25 cellular contexts compared by ENCODE assay signal in the genomic region with DNA sequence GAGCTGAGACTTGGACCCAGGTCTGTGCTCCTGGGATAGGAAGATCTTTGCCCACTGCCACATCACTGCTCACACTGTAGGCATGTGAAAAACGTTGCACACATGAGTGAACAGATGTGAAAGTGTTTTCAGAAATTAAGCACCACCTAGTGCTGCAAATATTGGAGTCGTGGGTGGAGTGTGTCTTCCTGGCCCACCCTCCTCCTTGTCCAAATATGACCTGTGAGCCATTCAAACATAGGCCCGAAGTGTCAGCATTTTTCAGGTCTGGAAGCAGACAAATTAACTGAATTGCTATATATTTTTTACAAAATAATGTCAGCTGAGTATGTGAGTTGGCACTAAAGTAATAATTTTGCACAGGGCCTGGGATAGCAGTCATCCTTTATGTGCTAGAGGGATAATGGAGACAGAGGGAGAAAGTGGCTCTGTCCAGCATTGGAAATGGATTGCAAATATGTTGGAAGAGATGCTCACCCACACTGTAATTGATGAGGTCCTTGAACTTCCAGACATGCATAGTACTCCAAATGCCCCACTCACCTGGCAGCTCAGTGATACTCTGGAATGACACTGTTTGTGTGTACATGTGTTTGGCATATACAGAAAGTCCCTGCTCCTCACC. TPM values are rescaled to one million over a fixed set of nuclear protein-coding genes. Genes with fewer than 3 reads are reported as not detected.
DNase-seq lines count a peak whose midpoint lies in the region; ATAC-seq, FAIRE-seq and TF ChIP-seq lines count a peak whose summit lies in the region.
"Had no signal": no experiment of that assay in that cellular context is flagged by ENCODE, and none has a peak within 500 bp of the region (broad histone marks: within the 10 kb centered on the region; RNA-seq: fewer than 3 reads in every experiment).

No MANE protein-coding gene starts in this region.

- POLR2A ChIA-PET in HepG2 (lab: Yijun Ruan, JAX): interaction anchor here (1.3 kb wide), 1 partner anchor 35 kb away, joined by 3 read pairs; no protein-coding TSS in a partner anchor

- H3K27ac ChIP-seq in GM23338 (ENCODE audit: low read depth): no peak overlapping the region
- no peak overlapping the region for H3K27ac ChIP-seq in HepG2 (ENCODE audit: extremely low read length, insufficient read depth, low read length)
- H3K27ac ChIP-seq in small intestine (ENCODE audit: low read depth in 1 of 2, low read length in 1 of 2): no peak overlapping the region
- H3K27ac ChIP-seq: 22Rv1; A549; BLaER1 treated with 17β-estradiol and CSF1 and Interleukin-3, amounts not matched to agents 10 nM and 100 nM; C4-2B had no signal

- H3K4me2 ChIP-seq in GM23338 (no peak overlapping the region), HepG2 (ENCODE audit: low read depth, low read length) (no peak overlapping the region; the same call in 1 of the 2 replicates)
- H3K4me2 ChIP-seq: A549; BLaER1 treated with 17β-estradiol and CSF1 and Interleukin-3, amounts not matched to agents 10 nM and 100 nM had no signal

- H3K27me3 ChIP-seq in GM23338 (ENCODE audit: insufficient read depth) (no peaks in the 10 kb centered on the region), HepG2 (ENCODE audit: control insufficient read depth in 1 of 2, insufficient read depth in 2 of 2, low read length in 2 of 2) (no peaks in the 10 kb centered on the region; a peak in 1 of 5 replicates), small intestine (ENCODE audit: control insufficient read depth in 2 of 2, insufficient read depth in 2 of 2, low read length in 2 of 2) (no peaks in the 10 kb centered on the region)
- H3K27me3 ChIP-seq: BLaER1 treated with 17β-estradiol and CSF1 and Interleukin-3, amounts not matched to agents 10 nM and 100 nM had no signal

- 1% methylated on average over 3 of the region's 3 CpGs for WGBS in HepG2 (ENCODE audit: low lambda C conversion rate)
- WGBS in small intestine, 3 donors: 33 to 50% (median 43%) methylated on average over 3 of the region's 3 CpGs

- ATAC-seq in GM23338 (no peak), left colon (peak; percentile 34), HepG2 (peak; percentile 82), GM21423 (IDR thresholded peaks at IDR 0.05; ENCODE audit: unreplicated experiment) (no peak)
- ATAC-seq: A549; CD8-positive, alpha-beta T cell had no signal

- DNase-seq in GM23338 (ENCODE audit: low spot score): no peak
- DNase-seq in left colon: no peak
- DNase-seq in HepG2 (ENCODE audit: low spot score): no peak
- peak; percentile 5 for DNase-seq in small intestine
- no peak for DNase-seq in ecto neural progenitor cell (ENCODE audit: low spot score)
- no peak for DNase-seq in effector CD8-positive, alpha-beta T cell (lab: John Stamatoyannopoulos, UW)
- DNase-seq: AML-193; Caco-2; Calu3; CD4-positive, alpha-beta T cell; CD8-positive, alpha-beta T cell; DMS79 treated with DMSO at 0.1 percent for 48 hours; GF-D8 had no signal

- H3K4me1 ChIP-seq in GM23338 (ENCODE audit: insufficient read depth) (0 out of 2 replicates have a peak, but pooled peaks cover 7% of the 10 kb centered on the region), HepG2 (ENCODE audit: insufficient read depth, low read length) (peaks cover 24% of the 10 kb centered on the region), small intestine (ENCODE audit: control insufficient read depth in 2 of 2, insufficient read depth in 1 of 2, low read depth in 1 of 2, low read length in 1 of 2) (no peaks in the 10 kb centered on the region)
- H3K4me1 ChIP-seq: A549, Caco-2 had no signal

- peak; percentile 44 for FAIRE-seq in HepG2 (lab: Jason Lieb, UNC)
- no peak for FAIRE-seq in small intestine (lab: Jason Lieb, UNC)
- FAIRE-seq: A549, D721Med, G401.6, GM12891, GM19239 had no signal

- no peak for TF ChIP-seq POLR2A in HepG2 (IDR thresholded peaks at IDR 0.05; ENCODE audit: insufficient read depth in 1 of 2, low read depth in 2 of 2, low read length in 2 of 2)

- H4K20me1 ChIP-seq in GM23338 (replicated peaks; ENCODE audit: insufficient read depth) (no peaks in the 10 kb centered on the region), HepG2 (ENCODE audit: insufficient read depth, low read length) (no peaks in the 10 kb centered on the region)
- H4K20me1 ChIP-seq: BLaER1 treated with 17β-estradiol and CSF1 and Interleukin-3, amounts not matched to agents 10 nM and 100 nM had no signal

- H3K36me3 ChIP-seq in GM23338 (ENCODE audit: insufficient read depth) (no peaks in the 10 kb centered on the region), HepG2 (replicated peaks in 1 of 2; ENCODE audit: control insufficient read depth in 1 of 2, insufficient read depth in 2 of 2, low read length in 2 of 2) (no peaks in the 10 kb centered on the region), small intestine (ENCODE audit: control insufficient read depth in 2 of 2, insufficient read depth in 2 of 2, low read length in 2 of 2) (no peaks in the 10 kb centered on the region)
- H3K36me3 ChIP-seq: BLaER1 treated with 17β-estradiol and CSF1 and Interleukin-3, amounts not matched to agents 10 nM and 100 nM had no signal

- no peaks in the 10 kb centered on the region for H3K79me2 ChIP-seq in GM23338 (replicated peaks; ENCODE audit: insufficient read depth)
- H3K79me2 ChIP-seq in HepG2 (ENCODE audit: insufficient read depth, low read length): no peaks in the 10 kb centered on the region

- TF ChIP-seq EP300 in HepG2 (IDR thresholded peaks at IDR 0.05; ENCODE audit: low read depth in 2 of 2, low read length in 2 of 2): 0 out of 4 replicates have a peak, but pooled peaks of 1 of the 2 experiments have one; percentile 15
- no peak for TF ChIP-seq EP300 in HepG2 (CRISPR knock-in tag; IDR thresholded peaks at IDR 0.05; ENCODE audit: borderline replicate concordance)

- no peaks in the 10 kb centered on the region for H3K9me3 Mint-ChIP-seq in GM23338
- H3K9me3 Mint-ChIP-seq: CD4-positive, alpha-beta T cell; CD8-positive, alpha-beta T cell had no signal

- no peaks in the 10 kb centered on the region for H3K27me3 Mint-ChIP-seq in GM23338 (ENCODE audit: insufficient read depth, low read depth, poor library complexity)
- H3K27me3 Mint-ChIP-seq: B cell; CD4-positive, alpha-beta T cell had no signal

- no peak overlapping the region for H3K4me3 Mint-ChIP-seq in GM23338
- H3K4me3 Mint-ChIP-seq: B cell; CD4-positive, alpha-beta T cell; CD8-positive, alpha-beta T cell had no signal

- no peak overlapping the region for H3K9ac ChIP-seq in HepG2 (ENCODE audit: insufficient read depth, low read depth, low read length)
- H3K9ac ChIP-seq: BLaER1 treated with 17β-estradiol and CSF1 and Interleukin-3, amounts not matched to agents 10 nM and 100 nM had no signal

- H3F3A ChIP-seq in GM23338 (replicated peaks; ENCODE audit: low read depth): no peaks in the 10 kb centered on the region

- no peaks in the 10 kb centered on the region for H3K9me3 ChIP-seq in HepG2 (ENCODE audit: low read length)
- H3K9me3 ChIP-seq in small intestine (ENCODE audit: control insufficient read depth, low read depth): no peaks in the 10 kb centered on the region
- H3K9me3 ChIP-seq: A549, Caco-2 had no signal

- no peak overlapping the region for H3K27ac Mint-ChIP-seq in GM23338
- H3K27ac Mint-ChIP-seq: B cell; CD4-positive, alpha-beta T cell; CD8-positive, alpha-beta T cell had no signal

- H3K4me1 Mint-ChIP-seq in GM23338: peaks cover 3% of the 10 kb centered on the region; the same call in 1 of the 3 replicates
- H3K4me1 Mint-ChIP-seq: B cell had no signal

- in situ Hi-C loops in HepG2 (cut with HindIII; ENCODE audit: extremely low pct_ligation_motif_present, low pct_unique_long_range_greater_than_20kb): no loop called here

- no peak for TF ChIP-seq RAD21 in HepG2 (CRISPR knock-in tag; IDR thresholded peaks at IDR 0.05)

- H3K36me3 Mint-ChIP-seq in GM23338 (ENCODE audit: low read depth): no peaks in the 10 kb centered on the region; the same call in 2 of the 3 replicates
- H3K36me3 Mint-ChIP-seq: CD8-positive, alpha-beta T cell had no signal

- TF ChIP-seq CTCF in GM23338 (conservative IDR thresholded peaks at IDR 0.05; ENCODE audit: low read depth in 2 of 2) (no peak), HepG2 (CRISPR knock-in tag; IDR thresholded peaks at IDR 0.05) (peak; percentile 15; the same call in 1 of the 2 replicates)

- H3K9me2 ChIP-seq in GM23338 (ENCODE audit: insufficient read depth): peaks cover 8% of the 10 kb centered on the region

- intact Hi-C loops in left colon (cut with DNase I, micrococcal nuclease) (no loop called here), HepG2 (cut with micrococcal nuclease; ENCODE audit: unreplicated experiment) (no loop called here)

- CTCF ChIA-PET in HepG2 (lab: Yijun Ruan, JAX; ENCODE audit: low intra/inter-chr PET ratio, low total read pairs): no interaction called here

- H2AFZ ChIP-seq in GM23338: no peak overlapping the region
- H2AFZ ChIP-seq in HepG2 (ENCODE audit: low read length): no peak overlapping the region

- H3K4me3 ChIP-seq in GM23338 (no peak overlapping the region), HepG2 (replicated peaks in 1 of 3; ENCODE audit: insufficient read depth in 1 of 3, low read depth in 2 of 3, low read length in 3 of 3) (no peak overlapping the region), small intestine (ENCODE audit: low read depth in 1 of 2, low read length in 2 of 2) (no peak overlapping the region)
- H3K4me3 ChIP-seq: A549; BLaER1 treated with 17β-estradiol and CSF1 and Interleukin-3, amounts not matched to agents 10 nM and 100 nM had no signal

- BruUV-seq in HepG2 (replicated peaks; lab: Mats Ljungman, UMichigan): no TSS peak

RNA-seq across cellular contexts. Expression of gene ACSM1, which starts 58.7 kb away (rescaled TPM):
- total RNA-seq in GM23338 (2014; rRNA removed; shearing (Covaris generic)): 0.38 and 1.4 TPM in 2 replicates
- polyA plus RNA-seq in GM23338 (2016; fragmentation: Nextera tagmentation; extraction: Ambion mirVana) (0.26 and 0.34 TPM in 2 replicates), HepG2 (2011; rRNA removed) (0.73 and 0.77 TPM in 2 replicates), small intestine (under 1 TPM in 2 of 3 donors, not detected in 1; 0.22 to 0.37 TPM)
- total RNA-seq in left colon (1 to 10 TPM in 1 of 2 donors, under 1 TPM in 1; 0.36 to 2.7 TPM), HepG2 (2016; rRNA removed; fragmentation: Illumina TruSeq; extraction: Trizol) (0.71 and 1.1 TPM in 2 replicates)
- 0.26 and 0.91 TPM in 2 replicates for total RNA-seq in HepG2 (2016; cell fraction: cytosol; rRNA removed; fragmentation: Illumina TruSeq; extraction: Trizol; ENCODE audit: low read depth)
- 0.80 and 0.82 TPM in 2 replicates for total RNA-seq in HepG2 (2016; cell fraction: insoluble cytoplasmic fraction; rRNA removed; fragmentation: Illumina TruSeq; extraction: Trizol)
- total RNA-seq in HepG2 (2016; cell fraction: membrane; rRNA removed; fragmentation: Illumina TruSeq; extraction: Trizol): 0.69 and 0.80 TPM in 2 replicates
- total RNA-seq in HepG2 (2016; cell fraction: nucleus; rRNA removed; fragmentation: Illumina TruSeq; extraction: Trizol): 1.1 and 1.6 TPM in 2 replicates
- 0.44 and 0.97 TPM in 2 replicates for polyA plus RNA-seq in HepG2 (2011; cell fraction: cytosol; rRNA removed)
- 0.40 and 1.1 TPM in 2 replicates for polyA plus RNA-seq in HepG2 (2011; cell fraction: nucleus; rRNA removed)
- 0.68 and 0.71 TPM in 2 replicates for polyA plus RNA-seq in HepG2 (2012)
- polyA plus RNA-seq in HepG2 (2016; cell fraction: cytosol; fragmentation: Illumina TruSeq; extraction: Trizol; ENCODE audit: low read depth): 0.17 and 0.42 TPM in 2 replicates
- polyA plus RNA-seq in HepG2 (2016; cell fraction: insoluble cytoplasmic fraction; fragmentation: Illumina TruSeq; extraction: Trizol; ENCODE audit: low read depth): 0.75 and 0.91 TPM in 2 replicates
- 0.35 and 0.45 TPM in 2 replicates for polyA plus RNA-seq in HepG2 (2016; cell fraction: membrane; fragmentation: Illumina TruSeq; extraction: Trizol; ENCODE audit: low read depth)
- polyA plus RNA-seq in HepG2 (2016; cell fraction: nucleus; fragmentation: Illumina TruSeq; extraction: Trizol; ENCODE audit: insufficient read depth, low read depth): 0.93 and 1.4 TPM in 2 replicates
- polyA minus RNA-seq in HepG2 (2011; rRNA and poly(A)+ RNA removed; ENCODE audit: low replicate concordance): 0.84 TPM in 1 of 2 replicates, not detected in the other
- polyA minus RNA-seq in HepG2 (2011; cell fraction: cytosol; rRNA and poly(A)+ RNA removed): 0.30 TPM in 1 of 2 replicates, not detected in the other
- polyA minus RNA-seq in HepG2 (2011; cell fraction: nucleus; rRNA and poly(A)+ RNA removed): 0.77 and 0.87 TPM in 2 replicates
- total RNA-seq: A172, Caco-2 had no signal
- polyA plus RNA-seq: A549, BJ had no signal

Comparison
In these comparisons a context has a peak if more than half of its experiments do, and no peak if none do; other contexts are left out.
1. ATAC-seq: peak in left colon (single experiment) and HepG2 (single experiment); none in GM23338 (single experiment) and GM21423 (single experiment).